In the genomic region with DNA sequence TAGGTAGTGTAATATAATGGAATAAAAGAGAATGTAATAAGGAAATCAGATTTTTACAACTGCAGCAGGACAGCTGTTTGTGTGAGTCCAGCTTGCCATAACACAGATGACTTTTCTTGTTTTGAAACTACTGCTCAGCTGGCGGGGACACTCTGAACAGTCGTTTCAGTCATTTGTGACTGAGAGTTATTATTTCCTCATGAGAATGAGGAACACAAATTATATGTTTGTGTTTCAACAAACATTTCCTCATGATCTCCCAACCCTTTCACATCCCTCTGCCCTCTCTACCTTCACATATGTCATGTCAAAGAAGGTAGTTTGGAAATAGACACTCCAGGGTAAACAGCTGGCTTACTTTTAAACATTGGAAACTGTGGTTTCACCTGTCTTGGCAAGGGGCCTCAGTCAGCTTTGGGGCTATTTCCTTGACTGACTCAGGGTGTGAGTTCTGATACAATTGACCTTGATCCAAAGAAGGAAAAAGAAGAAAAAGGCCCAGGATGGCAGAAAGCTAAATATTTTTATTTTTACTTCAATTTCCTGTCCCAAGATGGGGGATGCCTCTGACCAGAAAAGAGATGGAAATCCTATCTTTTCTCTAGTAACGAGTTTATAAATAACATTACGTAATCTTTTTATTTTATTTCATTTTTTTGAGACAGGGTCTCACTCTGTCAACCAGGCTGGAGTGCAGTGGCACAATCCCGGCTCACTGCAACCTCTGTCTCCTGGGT, we compare ENCODE assay signal across 1 cellular context.
TF ChIP-seq lines count a peak whose summit lies in the region.

No MANE protein-coding gene starts in this region.

TF ChIP-seq in GM23338, 12 proteins besides CTCF, POLR2A, EP300 and RAD21 (continued from another document):
- TF ChIP-seq, protein P1, sequence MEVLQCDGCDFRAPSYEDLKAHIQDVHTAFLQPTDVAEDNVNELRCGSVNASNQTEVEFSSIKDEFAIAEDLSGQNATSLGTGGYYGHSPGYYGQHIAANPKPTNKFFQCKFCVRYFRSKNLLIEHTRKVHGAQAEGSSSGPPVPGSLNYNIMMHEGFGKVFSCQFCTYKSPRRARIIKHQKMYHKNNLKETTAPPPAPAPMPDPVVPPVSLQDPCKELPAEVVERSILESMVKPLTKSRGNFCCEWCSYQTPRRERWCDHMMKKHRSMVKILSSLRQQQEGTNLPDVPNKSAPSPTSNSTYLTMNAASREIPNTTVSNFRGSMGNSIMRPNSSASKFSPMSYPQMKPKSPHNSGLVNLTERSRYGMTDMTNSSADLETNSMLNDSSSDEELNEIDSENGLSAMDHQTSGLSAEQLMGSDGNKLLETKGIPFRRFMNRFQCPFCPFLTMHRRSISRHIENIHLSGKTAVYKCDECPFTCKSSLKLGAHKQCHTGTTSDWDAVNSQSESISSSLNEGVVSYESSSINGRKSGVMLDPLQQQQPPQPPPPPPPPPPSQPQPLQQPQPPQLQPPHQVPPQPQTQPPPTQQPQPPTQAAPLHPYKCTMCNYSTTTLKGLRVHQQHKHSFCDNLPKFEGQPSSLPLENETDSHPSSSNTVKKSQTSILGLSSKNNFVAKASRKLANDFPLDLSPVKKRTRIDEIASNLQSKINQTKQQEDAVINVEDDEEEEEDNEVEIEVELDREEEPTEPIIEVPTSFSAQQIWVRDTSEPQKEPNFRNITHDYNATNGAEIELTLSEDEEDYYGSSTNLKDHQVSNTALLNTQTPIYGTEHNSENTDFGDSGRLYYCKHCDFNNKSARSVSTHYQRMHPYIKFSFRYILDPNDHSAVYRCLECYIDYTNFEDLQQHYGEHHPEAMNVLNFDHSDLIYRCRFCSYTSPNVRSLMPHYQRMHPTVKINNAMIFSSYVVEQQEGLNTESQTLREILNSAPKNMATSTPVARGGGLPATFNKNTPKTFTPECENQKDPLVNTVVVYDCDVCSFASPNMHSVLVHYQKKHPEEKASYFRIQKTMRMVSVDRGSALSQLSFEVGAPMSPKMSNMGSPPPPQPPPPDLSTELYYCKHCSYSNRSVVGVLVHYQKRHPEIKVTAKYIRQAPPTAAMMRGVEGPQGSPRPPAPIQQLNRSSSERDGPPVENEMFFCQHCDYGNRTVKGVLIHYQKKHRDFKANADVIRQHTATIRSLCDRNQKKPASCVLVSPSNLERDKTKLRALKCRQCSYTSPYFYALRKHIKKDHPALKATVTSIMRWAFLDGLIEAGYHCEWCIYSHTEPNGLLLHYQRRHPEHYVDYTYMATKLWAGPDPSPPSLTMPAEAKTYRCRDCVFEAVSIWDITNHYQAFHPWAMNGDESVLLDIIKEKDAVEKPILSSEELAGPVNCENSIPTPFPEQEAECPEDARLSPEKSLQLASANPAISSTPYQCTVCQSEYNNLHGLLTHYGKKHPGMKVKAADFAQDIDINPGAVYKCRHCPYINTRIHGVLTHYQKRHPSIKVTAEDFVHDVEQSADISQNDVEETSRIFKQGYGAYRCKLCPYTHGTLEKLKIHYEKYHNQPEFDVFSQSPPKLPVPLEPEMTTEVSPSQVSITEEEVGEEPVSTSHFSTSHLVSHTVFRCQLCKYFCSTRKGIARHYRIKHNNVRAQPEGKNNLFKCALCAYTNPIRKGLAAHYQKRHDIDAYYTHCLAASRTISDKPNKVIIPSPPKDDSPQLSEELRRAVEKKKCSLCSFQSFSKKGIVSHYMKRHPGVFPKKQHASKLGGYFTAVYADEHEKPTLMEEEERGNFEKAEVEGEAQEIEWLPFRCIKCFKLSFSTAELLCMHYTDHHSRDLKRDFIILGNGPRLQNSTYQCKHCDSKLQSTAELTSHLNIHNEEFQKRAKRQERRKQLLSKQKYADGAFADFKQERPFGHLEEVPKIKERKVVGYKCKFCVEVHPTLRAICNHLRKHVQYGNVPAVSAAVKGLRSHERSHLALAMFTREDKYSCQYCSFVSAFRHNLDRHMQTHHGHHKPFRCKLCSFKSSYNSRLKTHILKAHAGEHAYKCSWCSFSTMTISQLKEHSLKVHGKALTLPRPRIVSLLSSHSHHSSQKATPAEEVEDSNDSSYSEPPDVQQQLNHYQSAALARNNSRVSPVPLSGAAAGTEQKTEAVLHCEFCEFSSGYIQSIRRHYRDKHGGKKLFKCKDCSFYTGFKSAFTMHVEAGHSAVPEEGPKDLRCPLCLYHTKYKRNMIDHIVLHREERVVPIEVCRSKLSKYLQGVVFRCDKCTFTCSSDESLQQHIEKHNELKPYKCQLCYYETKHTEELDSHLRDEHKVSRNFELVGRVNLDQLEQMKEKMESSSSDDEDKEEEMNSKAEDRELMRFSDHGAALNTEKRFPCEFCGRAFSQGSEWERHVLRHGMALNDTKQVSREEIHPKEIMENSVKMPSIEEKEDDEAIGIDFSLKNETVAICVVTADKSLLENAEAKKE (CRISPR knock-in tag; IDR thresholded peaks at IDR 0.05): no peak
- no peak for TF ChIP-seq POLR2AphosphoS5 (IDR thresholded peaks at IDR 0.05; ENCODE audit: low read depth)
- TF ChIP-seq, protein P2, sequence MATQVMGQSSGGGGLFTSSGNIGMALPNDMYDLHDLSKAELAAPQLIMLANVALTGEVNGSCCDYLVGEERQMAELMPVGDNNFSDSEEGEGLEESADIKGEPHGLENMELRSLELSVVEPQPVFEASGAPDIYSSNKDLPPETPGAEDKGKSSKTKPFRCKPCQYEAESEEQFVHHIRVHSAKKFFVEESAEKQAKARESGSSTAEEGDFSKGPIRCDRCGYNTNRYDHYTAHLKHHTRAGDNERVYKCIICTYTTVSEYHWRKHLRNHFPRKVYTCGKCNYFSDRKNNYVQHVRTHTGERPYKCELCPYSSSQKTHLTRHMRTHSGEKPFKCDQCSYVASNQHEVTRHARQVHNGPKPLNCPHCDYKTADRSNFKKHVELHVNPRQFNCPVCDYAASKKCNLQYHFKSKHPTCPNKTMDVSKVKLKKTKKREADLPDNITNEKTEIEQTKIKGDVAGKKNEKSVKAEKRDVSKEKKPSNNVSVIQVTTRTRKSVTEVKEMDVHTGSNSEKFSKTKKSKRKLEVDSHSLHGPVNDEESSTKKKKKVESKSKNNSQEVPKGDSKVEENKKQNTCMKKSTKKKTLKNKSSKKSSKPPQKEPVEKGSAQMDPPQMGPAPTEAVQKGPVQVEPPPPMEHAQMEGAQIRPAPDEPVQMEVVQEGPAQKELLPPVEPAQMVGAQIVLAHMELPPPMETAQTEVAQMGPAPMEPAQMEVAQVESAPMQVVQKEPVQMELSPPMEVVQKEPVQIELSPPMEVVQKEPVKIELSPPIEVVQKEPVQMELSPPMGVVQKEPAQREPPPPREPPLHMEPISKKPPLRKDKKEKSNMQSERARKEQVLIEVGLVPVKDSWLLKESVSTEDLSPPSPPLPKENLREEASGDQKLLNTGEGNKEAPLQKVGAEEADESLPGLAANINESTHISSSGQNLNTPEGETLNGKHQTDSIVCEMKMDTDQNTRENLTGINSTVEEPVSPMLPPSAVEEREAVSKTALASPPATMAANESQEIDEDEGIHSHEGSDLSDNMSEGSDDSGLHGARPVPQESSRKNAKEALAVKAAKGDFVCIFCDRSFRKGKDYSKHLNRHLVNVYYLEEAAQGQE (IDR thresholded peaks at IDR 0.05; ENCODE audit: unreplicated experiment): no peak
- TF ChIP-seq ZNF331 (CRISPR knock-in tag; IDR thresholded peaks at IDR 0.05; ENCODE audit: low read depth): no peak
- no peak for TF ChIP-seq EZH2 (IDR thresholded peaks at IDR 0.05; ENCODE audit: low read depth, unreplicated experiment)
- no peak for TF ChIP-seq JUNB (IDR thresholded peaks at IDR 0.05; ENCODE audit: unreplicated experiment)
- TF ChIP-seq STAT1 (IDR thresholded peaks at IDR 0.05; ENCODE audit: unreplicated experiment): no peak
- TF ChIP-seq CREB1 (CRISPR knock-in tag; IDR thresholded peaks at IDR 0.05; ENCODE audit: low read depth): no peak
- TF ChIP-seq ZNF114 (CRISPR knock-in tag; IDR thresholded peaks at IDR 0.05): no peak
